Comparison of ENCODE assay signal across 9 cellular contexts in the genomic region with DNA sequence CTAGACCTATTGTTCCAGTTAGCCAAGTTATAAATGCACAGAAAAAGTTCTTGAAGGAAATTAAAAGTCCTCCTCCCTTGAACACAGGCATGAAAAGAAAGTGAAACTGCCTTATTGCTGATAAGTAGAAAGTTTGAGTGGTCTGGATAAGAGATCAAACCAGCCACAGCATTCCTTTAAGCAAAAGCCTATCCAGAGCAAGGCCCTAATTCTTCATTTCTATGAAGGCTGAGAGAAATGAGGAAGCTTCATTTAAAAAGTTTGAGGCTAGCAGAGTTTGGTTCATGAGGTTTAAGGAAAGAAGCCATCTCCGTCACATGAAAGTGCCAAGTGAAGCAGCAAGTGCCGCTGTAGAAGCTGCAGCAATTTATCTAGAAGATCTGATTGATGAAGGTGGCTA. TPM values are rescaled to one million over a fixed set of nuclear protein-coding genes. Genes with fewer than 3 reads are reported as not detected.
A peak's percentile ranks its signal among the peaks of the same experiment; 100 is the strongest.
DNase-seq lines count a peak whose midpoint lies in the region; ATAC-seq and TF ChIP-seq lines count a peak whose summit lies in the region.
"Had no signal": no experiment of that assay in that cellular context is flagged by ENCODE, and none has a peak within 500 bp of the region (broad histone marks: within the 10 kb centered on the region; RNA-seq: fewer than 3 reads in every experiment).

No MANE protein-coding gene starts in this region.

- no peaks in the 10 kb centered on the region for H3K36me3 ChIP-seq in A673 (ENCODE audit: insufficient read depth, low read length, poor library complexity, severe bottlenecking)

- CTCF ChIA-PET in A673 (lab: Charles Lee): no interaction called here

- peak overlapping the region; percentile 80 for H3K27ac Mint-ChIP-seq in activated naive CD8-positive, alpha-beta T cell treated with anti-CD3 and anti-CD28 coated beads, Interleukin-2, amount 10 ng/mL, durations not matched to agents 7 days and 5 days
- peak overlapping the region; percentile 85 to 97 (median 95) for H3K27ac Mint-ChIP-seq in naive thymus-derived CD8-positive, alpha-beta T cell

- H3K9me3 ChIP-seq in A673 (ENCODE audit: low read depth, low read length, poor library complexity, severe bottlenecking): no peaks in the 10 kb centered on the region

- H3K9me3 Mint-ChIP-seq in activated naive CD8-positive, alpha-beta T cell treated with anti-CD3 and anti-CD28 coated beads, Interleukin-2, amount 10 ng/mL, durations not matched to agents 7 days and 5 days: no peaks in the 10 kb centered on the region
- H3K9me3 Mint-ChIP-seq in naive thymus-derived CD8-positive, alpha-beta T cell: no peaks in the 10 kb centered on the region

- peaks cover 5% of the 10 kb centered on the region for H3K36me3 Mint-ChIP-seq in activated naive CD8-positive, alpha-beta T cell treated with anti-CD3 and anti-CD28 coated beads, Interleukin-2, amount 10 ng/mL, durations not matched to agents 7 days and 5 days
- peaks cover 0 to 2% (median 0%) of the 10 kb centered on the region in 3 donors for H3K36me3 Mint-ChIP-seq in naive thymus-derived CD8-positive, alpha-beta T cell

- peak; percentile 42 for DNase-seq in GF-D8 (lab: John Stamatoyannopoulos, UW)
- DNase-seq in NB4 (ENCODE audit: low read depth): peak; percentile 33
- DNase-seq in activated naive CD8-positive, alpha-beta T cell treated with anti-CD3 and anti-CD28 coated beads, Interleukin-2, amount 10 ng/mL, durations not matched to agents 7 days and 5 days: no peak
- peak in 5 of 10 donors; percentile 4 to 59 (median 56) for DNase-seq in naive thymus-derived CD8-positive, alpha-beta T cell
- no peak for DNase-seq in A673 (ENCODE audit: low spot score)
- no peak for DNase-seq in NCI-H1048 (lab: John Stamatoyannopoulos, UW)
- DNase-seq in HK-2 (ENCODE audit: unreplicated experiment): no peak
- DNase-seq: NCI-H510A treated with DMSO at 0.1 percent for 48 hours had no signal

- H3K4me3 Mint-ChIP-seq in activated naive CD8-positive, alpha-beta T cell treated with anti-CD3 and anti-CD28 coated beads, Interleukin-2, amount 10 ng/mL, durations not matched to agents 7 days and 5 days: peak overlapping the region; percentile 68
- H3K4me3 Mint-ChIP-seq in naive thymus-derived CD8-positive, alpha-beta T cell: peak overlapping the region; percentile 74 to 90 (median 83)

- no peaks in the 10 kb centered on the region for H3K27me3 ChIP-seq in A673 (replicated peaks; ENCODE audit: insufficient read depth, low read depth, low read length, poor library complexity)

- H3K27ac ChIP-seq in A673 (ENCODE audit: low read depth, low read length, poor library complexity, severe bottlenecking): no peak overlapping the region

- no peak for TF ChIP-seq POLR2A in NB4 (IDR thresholded peaks at IDR 0.05; ENCODE audit: extremely low read depth, insufficient read length)

- POLR2A ChIA-PET in activated naive CD8-positive, alpha-beta T cell treated with anti-CD3 and anti-CD28 coated beads, Interleukin-2, amount 10 ng/mL, durations not matched to agents 7 days and 5 days (lab: Charles Lee): interaction anchor here (0.5 to 1.4 kb wide), 6 partner anchors 30 to 583 kb away, joined by 3 to 4 read pairs (median 3); a partner anchor contains a TSS
- POLR2A ChIA-PET in naive thymus-derived CD8-positive, alpha-beta T cell (lab: Charles Lee): interaction anchor here (0.6 to 1.3 kb wide), 5 partner anchors 8 to 187 kb away, joined by 3 to 4 read pairs (median 3); a partner anchor contains a TSS
- POLR2A ChIA-PET in A673 (lab: Charles Lee; ENCODE audit: low non-redundant PET): interaction anchor here (0.6 kb wide), 1 partner anchor 964 kb away, joined by 4 read pairs; no protein-coding TSS in a partner anchor

- ATAC-seq in activated naive CD8-positive, alpha-beta T cell treated with anti-CD3 and anti-CD28 coated beads, Interleukin-2, amount 10 ng/mL, durations not matched to agents 7 days and 5 days (ENCODE audit: low read depth): no peak
- ATAC-seq in naive thymus-derived CD8-positive, alpha-beta T cell: no peak
- no peak for ATAC-seq in GM21529 (IDR thresholded peaks at IDR 0.05; ENCODE audit: unreplicated experiment)

- H3K27me3 Mint-ChIP-seq in activated naive CD8-positive, alpha-beta T cell treated with anti-CD3 and anti-CD28 coated beads, Interleukin-2, amount 10 ng/mL, durations not matched to agents 7 days and 5 days: peaks cover 2% of the 10 kb centered on the region
- H3K27me3 Mint-ChIP-seq in naive thymus-derived CD8-positive, alpha-beta T cell: no peaks in the 10 kb centered on the region

- no peak for TF ChIP-seq CTCF in NB4 (IDR thresholded peaks at IDR 0.05; ENCODE audit: low read depth, low read length)
- no peak for TF ChIP-seq CTCF in A673 (conservative IDR thresholded peaks at IDR 0.05; ENCODE audit: low read depth, low read length)

- H3K4me3 ChIP-seq in NB4 (ENCODE audit: low read depth, low read length) (no peak overlapping the region), A673 (ENCODE audit: low read depth, low read length, poor library complexity, severe bottlenecking) (no peak overlapping the region)

- peaks cover 28% of the 10 kb centered on the region for H3K4me1 ChIP-seq in A673 (ENCODE audit: insufficient read depth, low read length, poor library complexity, severe bottlenecking)

- no TSS peak for BruUV-seq in A673 (replicated peaks; lab: Mats Ljungman, UMichigan)

- intact Hi-C loops in A673 (cut with micrococcal nuclease; ENCODE audit: unreplicated experiment): no loop called here

- H3K4me1 Mint-ChIP-seq in activated naive CD8-positive, alpha-beta T cell treated with anti-CD3 and anti-CD28 coated beads, Interleukin-2, amount 10 ng/mL, durations not matched to agents 7 days and 5 days: peaks cover 36% of the 10 kb centered on the region
- H3K4me1 Mint-ChIP-seq in naive thymus-derived CD8-positive, alpha-beta T cell: peaks cover 19 to 49% (median 42%) of the 10 kb centered on the region in 4 donors

RNA-seq across cellular contexts. Expression of a gene that starts 2.7 kb away (rescaled TPM):
- 10 to 100 TPM; 14.4 to 16.0 TPM for total RNA-seq in activated naive CD8-positive, alpha-beta T cell treated with anti-CD3 and anti-CD28 coated beads, Interleukin-2, amount 10 ng/mL, durations not matched to agents 7 days and 5 days
- total RNA-seq in naive thymus-derived CD8-positive, alpha-beta T cell: 10 to 100 TPM in 1 of 2 experiments, 1 to 10 TPM in 1; 9.9 to 11.4 TPM
- 10 to 100 TPM in 1 of 3 donors, 1 to 10 TPM in 2; 6.9 to 10.8 (median 8.1) TPM for polyA plus RNA-seq in naive thymus-derived CD8-positive, alpha-beta T cell
- 37.2 and 42.4 TPM in 2 replicates for total RNA-seq in A673 (2021)

Comparison
In these comparisons a context has a peak if more than half of its experiments do, and no peak if none do; other contexts are left out.
1. DNase-seq: peak in GF-D8 (single experiment) and NB4 (single experiment); none in activated naive CD8-positive, alpha-beta T cell treated with anti-CD3 and anti-CD28 coated beads, Interleukin-2, amount 10 ng/mL, durations not matched to agents 7 days and 5 days (single experiment), A673 (single experiment), NCI-H1048 (single experiment) and HK-2 (single experiment).